Comparison of ENCODE assay signal across 12 cellular contexts in the genomic region with DNA sequence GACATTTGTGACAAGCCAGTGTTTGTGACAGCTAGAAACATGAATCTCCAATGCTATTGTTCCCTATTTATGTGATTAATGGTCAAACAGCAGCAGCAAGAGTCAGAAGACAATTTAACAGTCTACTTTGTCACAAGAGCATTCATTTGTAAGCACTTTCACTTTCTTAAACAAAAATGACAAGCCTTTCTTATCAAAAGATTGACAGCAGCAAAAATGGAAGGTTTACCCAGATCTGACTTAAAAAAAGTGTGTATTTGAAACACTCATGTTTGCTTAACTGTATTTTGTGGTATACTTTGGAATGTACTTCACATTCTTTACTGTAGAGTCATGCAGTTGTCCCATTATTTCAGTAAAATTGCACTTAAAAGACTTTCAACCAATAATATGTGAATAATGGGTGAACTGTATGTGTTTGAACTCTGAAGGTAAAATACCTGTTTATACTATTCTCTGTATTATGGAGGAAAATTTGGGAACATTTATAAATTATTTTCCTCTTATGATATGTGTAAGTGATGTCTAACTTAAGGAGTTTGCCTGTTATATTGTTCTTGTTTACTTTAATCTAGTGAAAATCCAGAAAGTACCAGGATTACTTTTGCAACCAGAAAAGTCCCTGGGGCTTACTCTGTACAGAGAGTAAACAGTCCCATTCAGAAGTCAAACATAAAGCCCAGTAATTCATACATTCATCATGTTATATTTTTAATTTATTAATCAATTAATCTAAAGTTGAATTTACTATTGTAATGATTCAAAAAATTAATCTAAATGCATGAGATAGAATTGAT.
DNase-seq lines count a peak whose midpoint lies in the region; TF ChIP-seq lines count a peak whose summit lies in the region.
"Had no signal": no experiment of that assay in that cellular context is flagged by ENCODE, and none has a peak within 500 bp of the region (broad histone marks: within the 10 kb centered on the region; RNA-seq: fewer than 3 reads in every experiment).

No MANE protein-coding gene starts in this region.

- H3K27ac ChIP-seq in PC-9 (peak overlapping the region; percentile 32; the same call in 1 of the 2 replicates), epithelial cell of prostate (peak overlapping the region; percentile 30)
- H3K27ac ChIP-seq: pancreas, suprapubic skin had no signal

- H2AFZ ChIP-seq in PC-9, result no peak overlapping the region

- TF ChIP-seq CTCF in PC-9 (conservative IDR thresholded peaks at IDR 0.05), result no peak

- no TSS peak for BruUV-seq in PC-9 (replicated peaks; lab: Mats Ljungman, UMichigan)

- H3K36me3 ChIP-seq in PC-9 (ENCODE audit: low read depth), result no peaks in the 10 kb centered on the region
- H3K36me3 ChIP-seq: pancreas, suprapubic skin had no signal

- intact Hi-C loops in PC-9 (cut with micrococcal nuclease; ENCODE audit: unreplicated experiment), result loop anchor here (10.0 kb wide), 1 partner anchor 265 kb away; no protein-coding TSS in a partner anchor

- POLR2A ChIA-PET in PC-9 (lab: Charles Lee; ENCODE audit: unreplicated experiment), result no interaction called here

- CTCF ChIA-PET in PC-9 (lab: Charles Lee), result no interaction called here

- H3K79me2 ChIP-seq in PC-9 (ENCODE audit: low read depth), result no peaks in the 10 kb centered on the region

- H3K4me2 ChIP-seq in PC-9, result peak overlapping the region; percentile 64

- peak; percentile 75 for DNase-seq in ELR (ENCODE audit: low read depth)
- peak in 1 of 2 experiments; percentile 67 for DNase-seq in PC-9
- DNase-seq in epithelial cell of prostate (ENCODE audit: low read depth, low spot score), result no peak
- DNase-seq in non-pigmented ciliary epithelial cell (ENCODE audit: low read depth), result peak; percentile 55
- no peak for DNase-seq in mesenteric fat pad (ENCODE audit: low spot score)
- DNase-seq in DMS114 treated with DMSO at 0.1 percent for 48 hours (lab: John Stamatoyannopoulos, UW; ENCODE audit: unreplicated experiment), result no peak
- DNase-seq in NCI-H82 treated with DMSO at 0.1 percent for 48 hours (lab: John Stamatoyannopoulos, UW; ENCODE audit: unreplicated experiment), result no peak
- no peak for DNase-seq in nucleus accumbens (lab: John Stamatoyannopoulos, UW)
- DNase-seq: COR-L47, NCI-H82, pancreas had no signal

- peaks cover 8% of the 10 kb centered on the region; the same call in 1 of the 2 replicates for H3F3A ChIP-seq in PC-9 (ENCODE audit: insufficient read depth, low read depth)

- no peaks in the 10 kb centered on the region for H3K9me2 ChIP-seq in PC-9 (ENCODE audit: insufficient read depth)

- H3K4me3 ChIP-seq in PC-9, result peak overlapping the region; percentile 11; the same call in 1 of the 2 replicates
- H3K4me3 ChIP-seq: pancreas, suprapubic skin had no signal

- no peaks in the 10 kb centered on the region for H4K20me1 ChIP-seq in PC-9 (ENCODE audit: insufficient read depth)

- H3K27me3 ChIP-seq in PC-9 (ENCODE audit: insufficient read depth, low read depth), result no peaks in the 10 kb centered on the region
- H3K27me3 ChIP-seq: pancreas, suprapubic skin had no signal

- H3K4me1 ChIP-seq in PC-9 (replicated peaks; ENCODE audit: insufficient read depth), result peaks cover 18% of the 10 kb centered on the region
- H3K4me1 ChIP-seq: pancreas, suprapubic skin had no signal

- no peaks in the 10 kb centered on the region for H3K9me3 ChIP-seq in PC-9 (ENCODE audit: insufficient read depth, low read depth)
- H3K9me3 ChIP-seq: suprapubic skin had no signal

Comparison
In these comparisons a context has a peak if more than half of its experiments do, and no peak if none do; other contexts are left out.
1. DNase-seq: peak in ELR (single experiment) and non-pigmented ciliary epithelial cell (single experiment); none in epithelial cell of prostate (single experiment), mesenteric fat pad (single experiment), DMS114 treated with DMSO at 0.1 percent for 48 hours (single experiment), NCI-H82 treated with DMSO at 0.1 percent for 48 hours (single experiment) and nucleus accumbens (0 of 56).